ENCODE assay signal across 30 cellular contexts in genomic region chr6:108710046-108710445, GRCh38.
"Had no signal": no experiment of that assay in that cellular context is flagged by ENCODE, and none has a peak within 500 bp of the region (broad histone marks: within the 10 kb centered on the region; RNA-seq: fewer than 3 reads in every experiment).

No MANE protein-coding gene starts in this region.

- H3K9me3 ChIP-seq: ascending aorta, body of pancreas had no signal

- H3K36me3 ChIP-seq: ascending aorta had no signal

- ATAC-seq: activated naive CD4-positive, alpha-beta T cell treated with anti-CD3 and anti-CD28 coated beads, Interleukin-2, amount 50 U/mL, for 72 hours; activated naive CD8-positive, alpha-beta T cell treated with anti-CD3 and anti-CD28 coated beads, Interleukin-2, amount 50 U/mL, for 24 hours; activated T-cell treated with anti-CD3 and anti-CD28 coated beads, Interleukin-2, amount 50 U/mL, for 4 hours; body of pancreas; K562; Panc1; Right ventricle myocardium inferior; T-cell had no signal

- DNase-seq: activated CD4-positive, alpha-beta memory T cell treated with anti-CD3 and anti-CD28 coated beads for 36 hours; activated CD4-positive, alpha-beta T cell treated with anti-CD3 and anti-CD28 coated beads, Interleukin-2, amount 10 ng/mL, durations not matched to agents 7 days and 5 days; activated CD4-positive, CD25-positive, alpha-beta regulatory T cell; activated CD8-positive, alpha-beta memory T cell treated with anti-CD3 and anti-CD28 coated beads for 24 hours; activated effector memory CD4-positive, alpha-beta T cell treated with anti-CD3 and anti-CD28 coated beads, Interleukin-2, amount 50 U/mL, for 16 hours; activated naive CD4-positive, alpha-beta T cell treated with Interleukin-2 at 50 U/mL for 16 hours; activated naive CD8-positive, alpha-beta T cell treated with anti-CD3 and anti-CD28 coated beads, Interleukin-2, amount 50 U/mL, for 24 hours; activated T-cell treated with anti-CD3 and anti-CD28 coated beads, Interleukin-2, amount 50 U/mL, for 4 hours; amniotic stem cell; Karpas-422; NCI-H1105 treated with DMSO at 0.1 percent for 48 hours; NCI-H1436 treated with DMSO at 0.1 percent for 48 hours; NCI-H187; NCI-H2081; NCI-H446 treated with DMSO at 0.1 percent for 48 hours; NCI-H524 treated with DMSO at 0.1 percent for 48 hours; NCI-H774; NK-92 treated with Interleukin-12 subunit alpha and Interleukin-12 subunit beta, amount 100 ng/mL, for 24 hours; OCI-M1; RPMI8226; T-cell; T-helper 2 cell; T1000 had no signal

- H3K27ac ChIP-seq: ascending aorta, body of pancreas, SK-N-MC had no signal

- H3K27me3 ChIP-seq: ascending aorta, body of pancreas had no signal

- H3K4me3 ChIP-seq: ascending aorta, body of pancreas, K562, SK-N-MC had no signal
